ENCODE assay signal across 35 cellular contexts in genomic region chr5:90494043-90494442, GRCh38.
"Had no signal": no experiment of that assay in that cellular context is flagged by ENCODE, and none has a peak within 500 bp of the region (broad histone marks: within the 10 kb centered on the region; RNA-seq: fewer than 3 reads in every experiment).

No MANE protein-coding gene starts in this region.

- H3K27me3 ChIP-seq: MG63 had no signal

- H3K4me3 ChIP-seq: MG63 had no signal

- DNase-seq: MG63, MM.1S, MV-4-11, NCI-H1048, NCI-H1092, NCI-H1092 treated with DMSO at 0.1 percent for 48 hours, NCI-H1105, NCI-H1105 treated with DMSO at 0.1 percent for 48 hours, NCI-H1417, NCI-H1417 treated with DMSO at 0.1 percent for 48 hours, NCI-H1436, NCI-H1436 treated with DMSO at 0.1 percent for 48 hours, NCI-H146, NCI-H1694, NCI-H1694 treated with DMSO at 0.1 percent for 48 hours, NCI-H187, NCI-H187 treated with DMSO at 0.1 percent for 48 hours, NCI-H1930, NCI-H2029, NCI-H2029 treated with DMSO at 0.1 percent for 48 hours, NCI-H2081, NCI-H2081 treated with DMSO at 0.1 percent for 48 hours, NCI-H2107, NCI-H2171, NCI-H2171 treated with DMSO at 0.1 percent for 48 hours, NCI-H2227 treated with DMSO at 0.1 percent for 48 hours, NCI-H226, NCI-H345, NCI-H446, NCI-H446 treated with DMSO at 0.1 percent for 48 hours, NCI-H510A, NCI-H510A treated with DMSO at 0.1 percent for 48 hours, NCI-H524, NCI-H524 treated with DMSO at 0.1 percent for 48 hours, NCI-H526 treated with DMSO at 0.1 percent for 48 hours had no signal
